Comparison of ENCODE assay signal across 10 cellular contexts in genomic region chr9:137218754-137219271, GRCh38. TPM values are rescaled to one million over a fixed set of nuclear protein-coding genes. Genes with fewer than 3 reads are reported as not detected.
DNase-seq lines count a peak whose midpoint lies in the region; TF ChIP-seq lines count a peak whose summit lies in the region.
"Had no signal": no experiment of that assay in that cellular context is flagged by ENCODE, and none has a peak within 500 bp of the region (broad histone marks: within the 10 kb centered on the region; RNA-seq: fewer than 3 reads in every experiment).

No MANE protein-coding gene starts in this region.

- peaks cover 13 to 43% of the 10 kb centered on the region in 2 donors for H3K4me1 ChIP-seq in duodenal mucosa (ENCODE audit: control insufficient read depth in 1 of 2, insufficient read depth in 2 of 2, low read length in 2 of 2)
- peaks cover 8% of the 10 kb centered on the region for H3K4me1 ChIP-seq in smooth muscle cell (ENCODE audit: low read depth)

- DNase-seq in NCI-H2029 (lab: John Stamatoyannopoulos, UW) (peak; percentile 43), NCI-H2029 treated with DMSO at 0.1 percent for 48 hours (lab: John Stamatoyannopoulos, UW) (no peak), smooth muscle cell (lab: John Stamatoyannopoulos, UW; ENCODE audit: unreplicated experiment) (no peak), DMS114 treated with DMSO at 0.1 percent for 48 hours (lab: John Stamatoyannopoulos, UW; ENCODE audit: unreplicated experiment) (no peak), hypothalamus (lab: John Stamatoyannopoulos, UW) (no peak)
- DNase-seq: activated T-cell treated with anti-CD3 and anti-CD28 coated beads, Interleukin-2, amount 50 U/mL, for 1 hour; foreskin melanocyte; retina had no signal

- peak overlapping the region; percentile 60 to 61 for H3K4me3 ChIP-seq in duodenal mucosa (ENCODE audit: low read depth in 1 of 2, low read length in 2 of 2)
- H3K4me3 ChIP-seq in smooth muscle cell = no peak overlapping the region

- H3K9ac ChIP-seq in duodenal mucosa (ENCODE audit: low read depth in 1 of 2, low read length in 2 of 2) = peak overlapping the region; percentile 40 to 73
- no peak overlapping the region for H3K9ac ChIP-seq in smooth muscle cell (ENCODE audit: low read depth)

- peak overlapping the region; percentile 33 for H3K4me2 ChIP-seq in smooth muscle cell

- H2AFZ ChIP-seq in smooth muscle cell (ENCODE audit: low read depth) = no peak overlapping the region

- H3K36me3 ChIP-seq in duodenal mucosa (ENCODE audit: control insufficient read depth in 1 of 2, insufficient read depth in 2 of 2, low read length in 2 of 2) = peaks cover 0 to 8% of the 10 kb centered on the region in 2 donors
- H3K36me3 ChIP-seq in smooth muscle cell (ENCODE audit: low read depth) = no peaks in the 10 kb centered on the region

- no peaks in the 10 kb centered on the region for H3F3A ChIP-seq in smooth muscle cell (ENCODE audit: low read depth)

- TF ChIP-seq CTCF in smooth muscle cell (IDR thresholded peaks at IDR 0.05; ENCODE audit: borderline replicate concordance, insufficient read depth, poor library complexity, severe bottlenecking) = no peak

- H3K27me3 ChIP-seq in duodenal mucosa (ENCODE audit: control insufficient read depth in 1 of 2, insufficient read depth in 2 of 2, low read length in 2 of 2) (no peaks in the 10 kb centered on the region), smooth muscle cell (ENCODE audit: low read depth) (no peaks in the 10 kb centered on the region)

- H3K9me3 ChIP-seq in duodenal mucosa (ENCODE audit: control insufficient read depth in 1 of 2, low read length in 2 of 2) = no peaks in the 10 kb centered on the region
- no peaks in the 10 kb centered on the region for H3K9me3 ChIP-seq in smooth muscle cell (replicated peaks; ENCODE audit: low read depth)

- H3K79me2 ChIP-seq in smooth muscle cell (ENCODE audit: low read depth) = no peaks in the 10 kb centered on the region

- WGBS in smooth muscle cell (ENCODE audit: low lambda C conversion rate) = 28% methylated on average over 12 of the region's 12 CpGs

- H3K27ac ChIP-seq in duodenal mucosa (ENCODE audit: low read depth, low read length) (peak overlapping the region; percentile 56), smooth muscle cell (ENCODE audit: low read depth) (peak overlapping the region; percentile 2)

- H4K20me1 ChIP-seq in smooth muscle cell (ENCODE audit: low read depth) = no peaks in the 10 kb centered on the region

RNA-seq across cellular contexts. Expression of gene RNF208, which starts 3.2 kb away (rescaled TPM):
- total RNA-seq in smooth muscle cell = 0.36 and 0.49 TPM in 2 replicates
- polyA plus RNA-seq in smooth muscle cell = 1.4 and 1.9 TPM in 2 replicates
- total RNA-seq: urinary bladder had no signal

RNA-seq across cellular contexts. Expression of gene CYSRT1, which starts 6.2 kb away (rescaled TPM):
- total RNA-seq in smooth muscle cell = 2.2 and 2.3 TPM in 2 replicates
- polyA plus RNA-seq in smooth muscle cell = 1.3 and 2.4 TPM in 2 replicates

RNA-seq across cellular contexts. Expression of gene RNF224, which starts 8.5 kb away (rescaled TPM):
- total RNA-seq in smooth muscle cell = not detected in 2 replicates
- not detected in 2 replicates for polyA plus RNA-seq in smooth muscle cell
- total RNA-seq: urinary bladder had no signal

RNA-seq across cellular contexts. Expression of gene SLC34A3, which starts 11.9 kb away (rescaled TPM):
- not detected in 2 replicates for total RNA-seq in smooth muscle cell
- not detected in 2 replicates for polyA plus RNA-seq in smooth muscle cell
- total RNA-seq: urinary bladder had no signal

RNA-seq across cellular contexts. Expression of gene NDOR1, which starts 13.3 kb away (rescaled TPM):
- total RNA-seq in smooth muscle cell = 3.2 and 6.5 TPM in 2 replicates
- polyA plus RNA-seq in smooth muscle cell = 7.7 and 12.5 TPM in 2 replicates
